Comparison of ENCODE assay signal across 19 cellular contexts in genomic region chr17:44314031-44314430, GRCh38. TPM values are rescaled to one million over a fixed set of nuclear protein-coding genes. Genes with fewer than 3 reads are reported as not detected.
DNase-seq lines count a peak whose midpoint lies in the region; ATAC-seq and TF ChIP-seq lines count a peak whose summit lies in the region.
"Had no signal": no experiment of that assay in that cellular context is flagged by ENCODE, and none has a peak within 500 bp of the region (broad histone marks: within the 10 kb centered on the region; RNA-seq: fewer than 3 reads in every experiment).

No MANE protein-coding gene starts in this region.

- H3K4me1 ChIP-seq in endodermal cell (ENCODE audit: control insufficient read depth, insufficient read depth, low read length) (no peaks in the 10 kb centered on the region), aorta (ENCODE audit: control insufficient read depth in 1 of 2, insufficient read depth in 2 of 2, low read length in 2 of 2) (no peaks in the 10 kb centered on the region), ovary (ENCODE audit: insufficient read depth) (peaks cover 3% of the 10 kb centered on the region)

- CTCF ChIA-PET in activated naive CD4-positive, alpha-beta T cell treated with anti-CD3 and anti-CD28 coated beads, Interleukin-2, amount 10 ng/mL, durations not matched to agents 7 days and 5 days (lab: Charles Lee) = no interaction called here

- 91 to 92% methylated on average over 5 to 7 of the region's 7 CpGs for WGBS in endodermal cell (ENCODE audit: insufficient coverage in 1 of 2, insufficient read length in 1 of 2), 2 experiments
- 73 to 75% methylated on average over 7 of the region's 7 CpGs for WGBS in aorta, 2 donors
- WGBS in ovary, 3 donors = 77 to 82% (median 79%) methylated on average over 7 of the region's 7 CpGs

- peaks cover 20% of the 10 kb centered on the region for H3K4me1 Mint-ChIP-seq in activated naive CD4-positive, alpha-beta T cell treated with anti-CD3 and anti-CD28 coated beads, Interleukin-2, amount 10 ng/mL, durations not matched to agents 7 days and 5 days
- H3K4me1 Mint-ChIP-seq in IgD-negative memory B cell = peaks cover 13 to 15% (median 13%) of the 10 kb centered on the region in 3 donors
- H3K4me1 Mint-ChIP-seq in endodermal cell = peaks cover 14% of the 10 kb centered on the region
- H3K4me1 Mint-ChIP-seq in osteocyte (ENCODE audit: unreplicated experiment) = peaks cover 11% of the 10 kb centered on the region

- no peaks in the 10 kb centered on the region for H3K36me3 Mint-ChIP-seq in activated naive CD4-positive, alpha-beta T cell treated with anti-CD3 and anti-CD28 coated beads, Interleukin-2, amount 10 ng/mL, durations not matched to agents 7 days and 5 days
- peaks cover 3% of the 10 kb centered on the region for H3K36me3 Mint-ChIP-seq in IgD-negative memory B cell
- no peaks in the 10 kb centered on the region for H3K36me3 Mint-ChIP-seq in endodermal cell (ENCODE audit: low read depth)
- no peaks in the 10 kb centered on the region for H3K36me3 Mint-ChIP-seq in osteocyte (ENCODE audit: unreplicated experiment)

- H3K27ac ChIP-seq in endodermal cell (ENCODE audit: low read depth, low read length) (no peak overlapping the region), aorta (ENCODE audit: low read depth in 1 of 2, low read length in 2 of 2) (no peak overlapping the region), ovary (no peak overlapping the region)
- H3K27ac ChIP-seq: hepatocyte had no signal

- H3K36me3 ChIP-seq in endodermal cell (ENCODE audit: control insufficient read depth, insufficient read depth, low read length) = no peaks in the 10 kb centered on the region
- H3K36me3 ChIP-seq in aorta (ENCODE audit: control insufficient read depth in 1 of 2, insufficient read depth in 2 of 2, low read length in 1 of 2) = no peaks in the 10 kb centered on the region
- no peaks in the 10 kb centered on the region for H3K36me3 ChIP-seq in ovary

- H3K4me3 ChIP-seq in endodermal cell (ENCODE audit: low read length) = no peak overlapping the region
- H3K4me3 ChIP-seq in aorta (ENCODE audit: low read length in 2 of 2) = no peak overlapping the region
- H3K4me3 ChIP-seq in ovary = no peak overlapping the region
- H3K4me3 ChIP-seq: hepatocyte had no signal

- H3K9me3 Mint-ChIP-seq in activated naive CD4-positive, alpha-beta T cell treated with anti-CD3 and anti-CD28 coated beads, Interleukin-2, amount 10 ng/mL, durations not matched to agents 7 days and 5 days = no peaks in the 10 kb centered on the region
- H3K9me3 Mint-ChIP-seq in IgD-negative memory B cell = peaks cover 0 to 4% (median 3%) of the 10 kb centered on the region in 3 donors
- no peaks in the 10 kb centered on the region for H3K9me3 Mint-ChIP-seq in endodermal cell
- no peaks in the 10 kb centered on the region for H3K9me3 Mint-ChIP-seq in osteocyte (ENCODE audit: unreplicated experiment)

- H3K4me3 Mint-ChIP-seq in activated naive CD4-positive, alpha-beta T cell treated with anti-CD3 and anti-CD28 coated beads, Interleukin-2, amount 10 ng/mL, durations not matched to agents 7 days and 5 days = peak overlapping the region; percentile 55
- H3K4me3 Mint-ChIP-seq in IgD-negative memory B cell (peak overlapping the region; percentile 52 to 89 (median 54)), endodermal cell (peak overlapping the region; percentile 56), osteocyte (ENCODE audit: unreplicated experiment) (peak overlapping the region; percentile 42)

- H3K27me3 ChIP-seq in endodermal cell (ENCODE audit: control insufficient read depth, insufficient read depth, low read length, poor library complexity, severe bottlenecking) = peaks cover 20% of the 10 kb centered on the region
- H3K27me3 ChIP-seq in aorta (ENCODE audit: control insufficient read depth in 1 of 2, insufficient read depth in 2 of 2, low read length in 1 of 2) = peaks cover 0 to 1% of the 10 kb centered on the region in 2 donors
- H3K27me3 ChIP-seq in ovary = peaks cover 3% of the 10 kb centered on the region

- intact Hi-C loops in aorta (cut with DNase I) = no loop called here
- intact Hi-C loops in left cardiac atrium (cut with DNase I) = no loop called here
- intact Hi-C loops in ovary (cut with DNase I) = no loop called here

- H3K9me3 ChIP-seq in endodermal cell (ENCODE audit: control insufficient read depth, low read length) = no peaks in the 10 kb centered on the region
- no peaks in the 10 kb centered on the region for H3K9me3 ChIP-seq in aorta (ENCODE audit: control insufficient read depth, low read length)
- no peaks in the 10 kb centered on the region for H3K9me3 ChIP-seq in ovary

- ATAC-seq in aorta (ENCODE audit: low FRiP score) (no peak), left cardiac atrium (no peak)

- TF ChIP-seq EP300 in ovary (IDR thresholded peaks at IDR 0.05) = no peak

- TF ChIP-seq POLR2A in ovary (IDR thresholded peaks at IDR 0.05) = no peak

- H3K27ac Mint-ChIP-seq in activated naive CD4-positive, alpha-beta T cell treated with anti-CD3 and anti-CD28 coated beads, Interleukin-2, amount 10 ng/mL, durations not matched to agents 7 days and 5 days = no peak overlapping the region
- peak overlapping the region in 2 of 3 donors; percentile 7 to 55 for H3K27ac Mint-ChIP-seq in IgD-negative memory B cell
- H3K27ac Mint-ChIP-seq in endodermal cell = no peak overlapping the region
- no peak overlapping the region for H3K27ac Mint-ChIP-seq in osteocyte (ENCODE audit: unreplicated experiment)

- H3K27me3 Mint-ChIP-seq in activated naive CD4-positive, alpha-beta T cell treated with anti-CD3 and anti-CD28 coated beads, Interleukin-2, amount 10 ng/mL, durations not matched to agents 7 days and 5 days = peaks cover 90% of the 10 kb centered on the region
- H3K27me3 Mint-ChIP-seq in IgD-negative memory B cell (peaks cover 28% of the 10 kb centered on the region), endodermal cell (ENCODE audit: insufficient read depth) (peaks cover 40% of the 10 kb centered on the region), osteocyte (ENCODE audit: unreplicated experiment) (peaks cover 49% of the 10 kb centered on the region)

- H3K9ac ChIP-seq in endodermal cell (ENCODE audit: extremely low read depth, low read length, poor library complexity, severe bottlenecking) = no peak overlapping the region
- H3K9ac ChIP-seq: parathyroid adenoma had no signal

- TF ChIP-seq CTCF in endodermal cell (conservative IDR thresholded peaks at IDR 0.05) (no peak), osteocyte (IDR thresholded peaks at IDR 0.05) (no peak), ovary (IDR thresholded peaks at IDR 0.05) (no peak)

- DNase-seq in activated naive CD4-positive, alpha-beta T cell treated with anti-CD3 and anti-CD28 coated beads, Interleukin-2, amount 10 ng/mL, durations not matched to agents 7 days and 5 days = no peak
- DNase-seq in activated naive CD4-positive, alpha-beta T cell treated with anti-CD3 and anti-CD28 coated beads, Interleukin-2, amount 50 U/mL, for 16 hours = no peak
- no peak for DNase-seq in endodermal cell
- no peak for DNase-seq in osteocyte (ENCODE audit: extremely low spot score, unreplicated experiment)
- DNase-seq in aorta = no peak
- no peak for DNase-seq in left cardiac atrium
- no peak for DNase-seq in ovary
- DNase-seq: activated CD8-positive, alpha-beta memory T cell treated with anti-CD3 and anti-CD28 coated beads, Interleukin-2, amount 50 U/mL, for 48 hours; central memory CD4-positive, alpha-beta T cell; effector CD8-positive, alpha-beta T cell; GF-D8; kidney glomerular epithelial cell; MV-4-11; NCI-H2029; stimulated activated CD4-positive, alpha-beta T cell treated with anti-CD3 and anti-CD28 coated beads, Interleukin-2, amount 100 ng/mL, for 48 hours had no signal

RNA-seq across cellular contexts. Expression of gene RUNDC3A, which starts 5.6 kb away (rescaled TPM):
- polyA plus RNA-seq in IgD-negative memory B cell (not detected), aorta (under 1 TPM; 0.26 to 0.50 TPM), ovary (1 to 10 TPM; 1.9 to 2.1 TPM)
- total RNA-seq in endodermal cell (1 to 10 TPM; 1.0 to 2.1 TPM), osteocyte (0.38 and 0.60 TPM in 2 replicates), aorta (under 1 TPM in 1 of 2 donors, not detected in 1; 0.75 TPM), left cardiac atrium (1 to 10 TPM in 1 of 2 donors, under 1 TPM in 1; 0.85 to 1.0 TPM), ovary (1 to 10 TPM in 3 of 7 donors, under 1 TPM in 4; 0.24 to 5.4 (median 0.69) TPM)
- 21.7 TPM for polyA plus RNA-seq in endodermal cell (2013, experiment 1 of 2)
- 15.4 TPM for polyA plus RNA-seq in endodermal cell (2013, experiment 2 of 2)
- total RNA-seq: NCI-H460 had no signal

RNA-seq across cellular contexts. Expression of gene SLC25A39, which starts 10.6 kb away (rescaled TPM):
- 135 TPM for polyA plus RNA-seq in IgD-negative memory B cell
- total RNA-seq in endodermal cell = 100 to 1,000 TPM; 191 to 201 TPM
- polyA plus RNA-seq in endodermal cell (2013, experiment 1 of 2) = 87.4 TPM
- polyA plus RNA-seq in endodermal cell (2013, experiment 2 of 2) = 82.3 TPM
- 109 and 122 TPM in 2 replicates for total RNA-seq in osteocyte
- total RNA-seq in aorta = 10 to 100 TPM; 50.2 to 61.5 TPM
- polyA plus RNA-seq in aorta = 100 to 1,000 TPM in 1 of 2 donors, 10 to 100 TPM in 1; 54.6 to 107 TPM
- total RNA-seq in left cardiac atrium = 10 to 100 TPM; 60.9 to 62.5 TPM
- total RNA-seq in ovary = 100 to 1,000 TPM in 1 of 7 donors, 10 to 100 TPM in 6; 47.7 to 111 (median 64.0) TPM
- polyA plus RNA-seq in ovary = 10 to 100 TPM; 15.9 to 46.1 TPM

RNA-seq across cellular contexts. Expression of gene GRN, which starts 31.1 kb away (rescaled TPM):
- polyA plus RNA-seq in IgD-negative memory B cell = 219 TPM
- total RNA-seq in endodermal cell = 100 to 1,000 TPM; 178 to 205 TPM
- polyA plus RNA-seq in endodermal cell (2013, experiment 1 of 2) = 96.8 TPM
- polyA plus RNA-seq in endodermal cell (2013, experiment 2 of 2) = 86.7 TPM
- 574 and 620 TPM in 2 replicates for total RNA-seq in osteocyte
- total RNA-seq in aorta = 100 to 1,000 TPM; 162 to 248 TPM
- 100 to 1,000 TPM; 125 to 145 TPM for polyA plus RNA-seq in aorta
- total RNA-seq in left cardiac atrium = 100 to 1,000 TPM; 190 to 206 TPM
- total RNA-seq in ovary = 100 to 1,000 TPM in 4 of 7 donors, 10 to 100 TPM in 3; 79.7 to 173 (median 112) TPM
- polyA plus RNA-seq in ovary = 10 to 100 TPM; 70.6 to 86.5 TPM

RNA-seq across cellular contexts. Expression of gene SLC4A1, which starts 46.1 kb away (rescaled TPM):
- polyA plus RNA-seq in IgD-negative memory B cell (not detected), aorta (under 1 TPM; 0.08 to 0.25 TPM), ovary (not detected)
- total RNA-seq in endodermal cell (under 1 TPM in 1 of 2 donors, not detected in 1; 0.04 TPM), osteocyte (not detected in 2 replicates), aorta (10 to 100 TPM in 1 of 2 donors, 1 to 10 TPM in 1; 1.5 to 10.2 TPM), left cardiac atrium (under 1 TPM in 1 of 2 donors, not detected in 1; 0.63 TPM), ovary (1 to 10 TPM in 1 of 7 donors, under 1 TPM in 3, not detected in 3; 0.08 to 3.2 (median 0.35) TPM)
- not detected for polyA plus RNA-seq in endodermal cell (2013, experiment 1 of 2)
- polyA plus RNA-seq in endodermal cell (2013, experiment 2 of 2) = 0.04 TPM
- total RNA-seq: hepatocyte, NCI-H460 had no signal
- polyA plus RNA-seq: hepatocyte had no signal

RNA-seq across cellular contexts. Expression of gene FAM171A2, which starts 49.6 kb away (rescaled TPM):
- 0.06 TPM for polyA plus RNA-seq in IgD-negative memory B cell
- total RNA-seq in endodermal cell = 10 to 100 TPM; 45.7 to 51.9 TPM
- 48.1 TPM for polyA plus RNA-seq in endodermal cell (2013, experiment 1 of 2)
- 43.2 TPM for polyA plus RNA-seq in endodermal cell (2013, experiment 2 of 2)
- total RNA-seq in osteocyte = 26.1 and 26.9 TPM in 2 replicates
- total RNA-seq in aorta = 1 to 10 TPM in 1 of 2 donors, under 1 TPM in 1; 0.45 to 2.0 TPM
- polyA plus RNA-seq in aorta = under 1 TPM in 1 of 2 donors, not detected in 1; 0.05 TPM
- total RNA-seq in left cardiac atrium = 1 to 10 TPM; 1.2 to 2.4 TPM
- 10 to 100 TPM in 6 of 7 donors, 1 to 10 TPM in 1; 8.5 to 23.7 (median 11.5) TPM for total RNA-seq in ovary
- polyA plus RNA-seq in ovary = 1 to 10 TPM in 1 of 2 donors, under 1 TPM in 1; 0.17 to 3.6 TPM

Comparison
In these comparisons a context has a peak if more than half of its experiments do, and no peak if none do; other contexts are left out.
1. H3K27ac Mint-ChIP-seq: peak in IgD-negative memory B cell (2 of 3); none in activated naive CD4-positive, alpha-beta T cell treated with anti-CD3 and anti-CD28 coated beads, Interleukin-2, amount 10 ng/mL, durations not matched to agents 7 days and 5 days (single experiment), endodermal cell (single experiment) and osteocyte (single experiment).
2. Peak in every context shown above with its lines, with median percentiles within 50 percentile points of each other: H3K4me3 Mint-ChIP-seq.